ENCODE assay signal across 8 cellular contexts in genomic region chr4:139603576-139604387, GRCh38. TPM values are rescaled to one million over a fixed set of nuclear protein-coding genes. Genes with fewer than 3 reads are reported as not detected.
DNase-seq lines count a peak whose midpoint lies in the region; ATAC-seq, FAIRE-seq and TF ChIP-seq lines count a peak whose summit lies in the region.

No MANE protein-coding gene starts in this region.

- peak in 3 of 10 experiments; percentile 5 to 12 (median 11) for DNase-seq in CD4-positive, alpha-beta T cell
- peak; percentile 45 for DNase-seq in GM13977 (ENCODE audit: low spot score)
- DNase-seq in NCI-H1694 treated with DMSO at 0.1 percent for 48 hours (lab: John Stamatoyannopoulos, UW) = peak; percentile 51
- peak; percentile 22 to 46 for DNase-seq in frontal cortex (ENCODE audit: low spot score in 2 of 2)
- DNase-seq in ovary = peak in 1 of 5 donors; percentile 39
- no peak for DNase-seq in UCSD-AML1 (lab: John Stamatoyannopoulos, UW; ENCODE audit: unreplicated experiment)
- no peak for DNase-seq in activated CD4-positive, CD25-positive, alpha-beta regulatory T cell treated with anti-CD3 and anti-CD28 coated beads, Interleukin-2, amount 50 U/mL, for 72 hours

- POLR2A ChIA-PET in CD4-positive, alpha-beta T cell (lab: Charles Lee) = interaction anchor here (0.9 kb wide), 1 partner anchor 47 kb away, joined by 6 read pairs; no protein-coding TSS in a partner anchor

- peaks cover 15% of the 10 kb centered on the region for H3K4me1 Mint-ChIP-seq in CD4-positive, alpha-beta T cell (ENCODE audit: low read depth)

- in situ Hi-C loops in GM13977 (cut with MboI; ENCODE audit: low pct_unique_long_range_greater_than_20kb, low sequenced_read_pairs, unreplicated experiment) = loop anchor here (25.0 kb wide), 1 partner anchor 659 kb away; no protein-coding TSS in a partner anchor

- no peak overlapping the region for H3K27ac Mint-ChIP-seq in CD4-positive, alpha-beta T cell

- no peaks in the 10 kb centered on the region for H3K27me3 ChIP-seq in CD4-positive, alpha-beta T cell (ENCODE audit: control insufficient read depth, insufficient read depth, low read length)
- H3K27me3 ChIP-seq in ovary = no peaks in the 10 kb centered on the region

- H3K9me3 ChIP-seq in CD4-positive, alpha-beta T cell (ENCODE audit: control insufficient read depth, low read length) = no peaks in the 10 kb centered on the region
- no peaks in the 10 kb centered on the region for H3K9me3 ChIP-seq in ovary

- 29 to 45% (median 35%) methylated on average over 2 of the region's 2 CpGs for WGBS in ovary, 3 donors

- intact Hi-C loops in CD4-positive, alpha-beta T cell (cut with DNase I, micrococcal nuclease) = loop anchor here (1.0 to 10.0 kb wide), 3 partner anchors 48 to 649 kb away; no protein-coding TSS in a partner anchor
- intact Hi-C loops in ovary (cut with DNase I) = no loop called here

- H3K27ac ChIP-seq in CD4-positive, alpha-beta T cell (ENCODE audit: low read depth, low read length) = no peak overlapping the region
- H3K27ac ChIP-seq in VCaP (no peak overlapping the region), ovary (no peak overlapping the region)

- TF ChIP-seq EP300 in ovary (IDR thresholded peaks at IDR 0.05) = no peak

- no peaks in the 10 kb centered on the region for H3K36me3 Mint-ChIP-seq in CD4-positive, alpha-beta T cell (ENCODE audit: low read depth)

- H3K4me1 ChIP-seq in ovary (ENCODE audit: insufficient read depth) = peaks cover 5% of the 10 kb centered on the region

- CTCF ChIA-PET in CD4-positive, alpha-beta T cell (lab: Charles Lee) = interaction anchor here (0.8 to 2.0 kb wide), 6 partner anchors 42 to 649 kb away, joined by 3 to 12 read pairs (median 4); no protein-coding TSS in a partner anchor

- no peak overlapping the region for H3K4me3 ChIP-seq in ovary

- no peaks in the 10 kb centered on the region for H3K9me3 Mint-ChIP-seq in CD4-positive, alpha-beta T cell

- ATAC-seq in CD4-positive, alpha-beta T cell (ENCODE audit: poor library complexity) = no peak

- no peak overlapping the region for H3K4me3 Mint-ChIP-seq in CD4-positive, alpha-beta T cell

- H3K27me3 Mint-ChIP-seq in CD4-positive, alpha-beta T cell = peaks cover 11% of the 10 kb centered on the region

- FAIRE-seq in frontal cortex (lab: Jason Lieb, UNC) = no peak

- no peaks in the 10 kb centered on the region for H3K36me3 ChIP-seq in ovary

- TF ChIP-seq POLR2A in ovary (IDR thresholded peaks at IDR 0.05) = no peak

- peak; percentile 62 for TF ChIP-seq CTCF in CD4-positive, alpha-beta T cell (IDR thresholded peaks at IDR 0.05)
- TF ChIP-seq CTCF in GM13977 (IDR thresholded peaks at IDR 0.05; ENCODE audit: extremely low read depth, insufficient read depth, missing control alignments) = peak; percentile 60
- TF ChIP-seq CTCF in VCaP (conservative IDR thresholded peaks at IDR 0.05) = peak; percentile 83
- TF ChIP-seq CTCF in ovary (IDR thresholded peaks at IDR 0.05) = peak; percentile 13 to 48 (median 45)

RNA-seq across cellular contexts. Expression of gene SETD7, which starts 47.8 kb away (rescaled TPM):
- 10 to 100 TPM; 23.1 to 23.5 TPM for total RNA-seq in CD4-positive, alpha-beta T cell
- 28.5 TPM for total RNA-seq in frontal cortex
- total RNA-seq in ovary = 10 to 100 TPM; 21.3 to 37.2 (median 32.8) TPM
- polyA plus RNA-seq in ovary = 10 to 100 TPM; 14.3 to 52.4 TPM

Comparison
In these comparisons a context has a peak if more than half of its experiments do, and no peak if none do; other contexts are left out.
1. DNase-seq: peak in GM13977 (single experiment), NCI-H1694 treated with DMSO at 0.1 percent for 48 hours (single experiment) and frontal cortex (2 of 2); none in UCSD-AML1 (single experiment) and activated CD4-positive, CD25-positive, alpha-beta regulatory T cell treated with anti-CD3 and anti-CD28 coated beads, Interleukin-2, amount 50 U/mL, for 72 hours (single experiment).
2. intact Hi-C loops: an anchor here in CD4-positive, alpha-beta T cell (1.0 to 10.0 kb wide); none called in ovary.
3. Peak in every context shown above with its lines, with median percentiles within 50 percentile points of each other: CTCF ChIP-seq.